16 cellular contexts compared by ENCODE assay signal in the genomic region with DNA sequence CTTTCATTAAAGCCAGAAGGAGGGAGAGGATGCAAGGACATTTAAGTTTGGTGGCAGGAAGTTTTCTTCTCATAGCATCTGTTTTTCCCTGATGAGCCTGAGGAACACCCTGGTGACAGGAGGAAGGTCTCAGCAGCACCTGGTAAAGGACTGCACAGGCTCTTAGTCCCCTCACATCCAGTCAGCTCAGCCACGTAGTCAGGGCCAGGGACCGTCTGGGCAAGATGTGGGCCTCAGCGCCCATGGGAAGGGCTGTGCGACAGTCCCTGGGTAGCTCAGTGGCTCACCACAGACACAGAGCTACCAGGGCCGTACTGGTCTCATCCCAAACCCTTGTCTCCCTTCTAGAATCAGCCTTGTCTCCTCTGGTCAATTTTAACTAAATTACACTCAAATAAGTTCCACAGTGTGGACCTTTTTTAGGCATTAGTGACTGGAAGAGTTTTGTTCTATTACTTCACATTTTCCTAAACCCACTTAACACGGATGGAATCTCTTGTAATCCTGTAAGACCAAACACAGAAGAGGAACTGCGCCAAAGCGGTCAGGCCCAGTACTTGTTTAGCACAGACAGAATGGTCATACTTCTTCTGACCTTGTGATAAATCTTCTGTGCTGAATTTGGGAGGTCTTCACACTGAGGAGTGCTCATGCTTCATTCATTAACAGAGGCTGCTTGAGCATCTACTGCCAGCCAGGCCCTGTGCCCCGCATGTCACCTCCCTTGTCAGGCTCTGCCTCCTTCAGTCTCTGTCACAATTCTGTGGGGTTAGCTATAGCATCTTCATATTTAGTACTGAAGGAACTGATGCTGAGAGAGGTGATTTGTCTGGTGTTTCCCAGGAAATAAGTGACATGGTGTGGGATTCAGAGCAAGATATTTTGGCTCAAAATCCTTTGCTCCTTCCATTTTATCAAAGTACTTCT.
"Had no signal": no experiment of that assay in that cellular context is flagged by ENCODE, and none has a peak within 500 bp of the region (broad histone marks: within the 10 kb centered on the region; RNA-seq: fewer than 3 reads in every experiment).

No MANE protein-coding gene starts in this region.

- H3K9me3 Mint-ChIP-seq: activated naive CD4-positive, alpha-beta T cell treated with anti-CD3 and anti-CD28 coated beads, Interleukin-2, amount 50 U/mL, for 72 hours; neural crest cell; T-helper 1 cell treated with Interleukin-12 subunit alpha and Interleukin-12 subunit beta and Interleukin-4 antibody, amounts not matched to agents 30 μg/mL and 1 μg/mL, for 36 hours had no signal

- H3K27ac ChIP-seq: brain microvascular endothelial cell, foreskin keratinocyte, left ventricle myocardium inferior had no signal

- H3K4me3 Mint-ChIP-seq: neural crest cell; T-helper 1 cell treated with Interleukin-12 subunit alpha and Interleukin-12 subunit beta and Interleukin-4 antibody, amounts not matched to agents 30 μg/mL and 1 μg/mL, for 36 hours had no signal

- H3K9me3 ChIP-seq: heart left ventricle, left ventricle myocardium inferior had no signal

- ATAC-seq: activated naive CD4-positive, alpha-beta T cell treated with anti-CD3 and anti-CD28 coated beads, Interleukin-2, amount 50 U/mL, for 72 hours; foreskin keratinocyte; heart left ventricle had no signal

- H3K4me1 ChIP-seq: foreskin keratinocyte had no signal

- H3K4me3 ChIP-seq: heart left ventricle, left ventricle myocardium inferior had no signal

- H3K36me3 Mint-ChIP-seq: activated naive CD4-positive, alpha-beta T cell treated with anti-CD3 and anti-CD28 coated beads, Interleukin-2, amount 50 U/mL, for 72 hours had no signal

- H3K27ac Mint-ChIP-seq: T-helper 1 cell treated with Interleukin-12 subunit alpha and Interleukin-12 subunit beta and Interleukin-4 antibody, amounts not matched to agents 30 μg/mL and 1 μg/mL, for 36 hours had no signal

- H3K27me3 ChIP-seq: brain microvascular endothelial cell, foreskin keratinocyte, heart left ventricle had no signal

- DNase-seq: activated effector memory CD4-positive, alpha-beta T cell treated with Interleukin-2 at 50 U/mL for 16 hours; activated T-cell treated with anti-CD3 and anti-CD28 coated beads, Interleukin-2, amount 50 U/mL, for 1 hour; amniotic stem cell; brain microvascular endothelial cell; cerebellar nuclear complex; dermis blood vessel endothelial cell; foreskin keratinocyte; heart left ventricle; islet precursor cell; left ventricle myocardium inferior; mesenchymal stem cell; stimulated activated CD4-positive, alpha-beta T cell treated with anti-CD3 and anti-CD28 coated beads, Interleukin-4, amount 100 ng/mL, for 1 hour; trophoblast cell had no signal

- H3K36me3 ChIP-seq: brain microvascular endothelial cell, heart left ventricle, left ventricle myocardium inferior had no signal
